ENCODE assay signal across 8 cellular contexts in the genomic region with DNA sequence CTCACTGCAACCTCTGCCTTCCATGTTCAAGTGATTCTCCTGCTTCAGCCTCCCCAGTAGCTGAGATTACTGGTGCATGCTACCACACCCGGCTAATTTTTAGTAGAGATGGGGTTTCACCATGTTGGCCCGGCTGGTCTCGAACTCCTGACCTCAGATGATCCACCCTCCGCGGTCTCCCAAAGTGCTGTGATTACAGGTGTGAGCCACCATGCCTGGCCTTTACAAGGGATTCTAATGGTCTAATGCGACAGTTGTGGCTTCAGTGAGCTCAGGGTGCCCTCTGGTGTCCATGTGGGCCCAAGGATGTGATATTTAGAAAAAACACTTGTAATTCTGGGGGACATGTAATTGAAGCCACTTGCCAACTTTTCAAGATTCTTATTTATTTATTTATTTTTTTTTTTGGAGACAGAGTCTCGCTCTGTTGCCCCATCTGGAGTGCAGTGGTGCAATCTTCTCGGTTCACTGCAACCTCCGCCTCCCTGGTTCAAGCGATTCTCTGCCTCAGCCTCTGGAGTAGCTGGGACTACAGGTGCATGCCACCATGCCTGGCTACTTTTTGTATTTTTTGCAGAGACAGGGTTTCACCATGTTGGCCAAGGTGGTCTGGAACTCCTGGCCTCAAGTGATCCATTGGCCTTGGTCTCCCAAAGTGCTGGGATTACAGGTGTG. TPM values are rescaled to one million over a fixed set of nuclear protein-coding genes. Genes with fewer than 3 reads are reported as not detected.
DNase-seq lines count a peak whose midpoint lies in the region; ATAC-seq and TF ChIP-seq lines count a peak whose summit lies in the region.
"Not testable (repeated sequence)": the region's sequence is repeated elsewhere in the genome, so short reads cannot be mapped to it uniquely, and the experiment has no call there.

No MANE protein-coding gene starts in this region.

- H3K4me1 Mint-ChIP-seq in activated T-helper 1 cell treated with anti-CD3 and anti-CD28 coated beads, Interleukin-12 subunit alpha, Interleukin-12 subunit beta, Interleukin-2, Interleukin-4 antibody, amounts not matched to agents 30 ng/mL and 10 ng/mL and 1 ng/mL, durations not matched to agents 14 hours and 24 hours and 36 hours (ENCODE audit: low read depth), result peaks cover 18% of the 10 kb centered on the region

- not testable (repeated sequence) for H3K4me3 Mint-ChIP-seq in activated T-helper 1 cell treated with anti-CD3 and anti-CD28 coated beads, Interleukin-12 subunit alpha, Interleukin-12 subunit beta, Interleukin-2, Interleukin-4 antibody, amounts not matched to agents 30 ng/mL and 10 ng/mL and 1 ng/mL, durations not matched to agents 14 hours and 24 hours and 36 hours

- not testable (repeated sequence) for H3K27ac Mint-ChIP-seq in activated T-helper 1 cell treated with anti-CD3 and anti-CD28 coated beads, Interleukin-12 subunit alpha, Interleukin-12 subunit beta, Interleukin-2, Interleukin-4 antibody, amounts not matched to agents 30 ng/mL and 10 ng/mL and 1 ng/mL, durations not matched to agents 14 hours and 24 hours and 36 hours

- intact Hi-C loops in activated T-helper 1 cell treated with anti-CD3 and anti-CD28 coated beads, Interleukin-12 subunit alpha, Interleukin-12 subunit beta, Interleukin-2, Interleukin-4 antibody, amounts not matched to agents 30 ng/mL and 10 ng/mL and 1 ng/mL, durations not matched to agents 14 hours and 24 hours and 36 hours (cut with micrococcal nuclease), result loop anchor here (1.0 to 10.0 kb wide), 2 partner anchors 55 to 478 kb away; partner anchors contain the start of gene MDC1
- intact Hi-C loops in lower lobe of right lung (cut with DNase I), result loop anchor here (5.0 to 10.0 kb wide), 2 partner anchors 55 to 172 kb away; partner anchors contain the start of gene PSORS1C2

- TF ChIP-seq CTCF in BJ (IDR thresholded peaks at IDR 0.05; ENCODE audit: insufficient read depth, low read depth, low read length), result peak; percentile 69
- peak; percentile 76 for TF ChIP-seq CTCF in epithelial cell of proximal tubule (conservative IDR thresholded peaks at IDR 0.05; ENCODE audit: low read depth, low read length)
- TF ChIP-seq CTCF in lower lobe of right lung (IDR thresholded peaks at IDR 0.05), result peak; percentile 61

- peaks cover 16% of the 10 kb centered on the region for H3K4me1 ChIP-seq in lower lobe of right lung

- H3K4me3 ChIP-seq in BJ (ENCODE audit: low read depth, low read length); H7 (ENCODE audit: insufficient read depth, low read depth, low read length); epithelial cell of proximal tubule (ENCODE audit: low read depth, low read length); lower lobe of right lung: not testable (repeated sequence)

- CTCF ChIA-PET in BJ (lab: Yijun Ruan, JAX), result interaction anchor here (0.6 to 14.8 kb wide), 23 partner anchors 9 to 277 kb away, joined by 3 to 201 read pairs (median 4); partner anchors contain the start of gene PSORS1C2

- ATAC-seq in SK-N-SH treated with all-trans-retinoic acid at 6 μM for 48 hours, result peak; percentile 51
- peak; percentile 54 to 55 for ATAC-seq in lower lobe of right lung

- H3K9me3 Mint-ChIP-seq in activated T-helper 1 cell treated with anti-CD3 and anti-CD28 coated beads, Interleukin-12 subunit alpha, Interleukin-12 subunit beta, Interleukin-2, Interleukin-4 antibody, amounts not matched to agents 30 ng/mL and 10 ng/mL and 1 ng/mL, durations not matched to agents 14 hours and 24 hours and 36 hours, result not testable (repeated sequence)

- POLR2A ChIA-PET in BJ (lab: Charles Lee), result interaction anchor here (0.6 kb wide), 1 partner anchor 560 kb away, joined by 6 read pairs; no protein-coding TSS in a partner anchor

- H3K27ac ChIP-seq in lower lobe of right lung, result not testable (repeated sequence)

- H3K36me3 ChIP-seq in BJ (ENCODE audit: control insufficient read depth, insufficient read depth, low read length); H7 (replicated peaks; ENCODE audit: control insufficient read depth, insufficient read depth, low read length); lower lobe of right lung: not testable (repeated sequence)

- not testable (repeated sequence) for H3K27me3 ChIP-seq in BJ (ENCODE audit: control insufficient read depth, insufficient read depth, low read length); H7 (ENCODE audit: control insufficient read depth, insufficient read depth, low read length); lower lobe of right lung (ENCODE audit: low read depth)

- DNase-seq in BJ (ENCODE audit: low read depth), result peak; percentile 17
- peak; percentile 77 for DNase-seq in H7
- peak; percentile 4 for DNase-seq in NCI-H2107 (lab: John Stamatoyannopoulos, UW)
- peak; percentile 41 for DNase-seq in activated T-helper 1 cell treated with anti-CD3 and anti-CD28 coated beads, Interleukin-12 subunit alpha, Interleukin-12 subunit beta, Interleukin-2, Interleukin-4 antibody, amounts not matched to agents 30 ng/mL and 10 ng/mL and 1 ng/mL, durations not matched to agents 14 hours and 24 hours and 36 hours (ENCODE audit: low spot score)
- not testable (repeated sequence) for DNase-seq in epithelial cell of proximal tubule (ENCODE audit: low read depth)
- peak; percentile 66 for DNase-seq in lower lobe of right lung
- peak; percentile 40 to 53 for DNase-seq in stimulated activated CD4-positive, alpha-beta T cell treated with anti-CD3 and anti-CD28 coated beads, Interleukin-2, amount 100 ng/mL, for 48 hours

- H3K36me3 Mint-ChIP-seq in activated T-helper 1 cell treated with anti-CD3 and anti-CD28 coated beads, Interleukin-12 subunit alpha, Interleukin-12 subunit beta, Interleukin-2, Interleukin-4 antibody, amounts not matched to agents 30 ng/mL and 10 ng/mL and 1 ng/mL, durations not matched to agents 14 hours and 24 hours and 36 hours (ENCODE audit: low read depth), result not testable (repeated sequence)

- not testable (repeated sequence) for H3K27me3 Mint-ChIP-seq in activated T-helper 1 cell treated with anti-CD3 and anti-CD28 coated beads, Interleukin-12 subunit alpha, Interleukin-12 subunit beta, Interleukin-2, Interleukin-4 antibody, amounts not matched to agents 30 ng/mL and 10 ng/mL and 1 ng/mL, durations not matched to agents 14 hours and 24 hours and 36 hours (ENCODE audit: insufficient read depth)

- not testable (repeated sequence) for H3K9me3 ChIP-seq in lower lobe of right lung

RNA-seq across cellular contexts. Expression of gene POU5F1, which starts 22.1 kb away (rescaled TPM):
- polyA plus RNA-seq in BJ (2011; rRNA removed), result 0.11 and 0.22 TPM in 2 replicates
- polyA minus RNA-seq in BJ (2011; rRNA and poly(A)+ RNA removed), result not detected in 2 replicates
- total RNA-seq in H7 (2014; rRNA removed; shearing (Covaris generic)), result 4,433 and 5,140 TPM in 2 replicates
- total RNA-seq in activated T-helper 1 cell treated with anti-CD3 and anti-CD28 coated beads, Interleukin-12 subunit alpha, Interleukin-12 subunit beta, Interleukin-2, Interleukin-4 antibody, amounts not matched to agents 30 ng/mL and 10 ng/mL and 1 ng/mL, durations not matched to agents 14 hours and 24 hours and 36 hours, result not detected in 2 replicates
- total RNA-seq in epithelial cell of proximal tubule, result 2.1 and 5.1 TPM in 2 replicates
- 5.0 TPM for total RNA-seq in lower lobe of right lung

RNA-seq across cellular contexts. Expression of gene TCF19, which starts 34.2 kb away (rescaled TPM):
- polyA plus RNA-seq in BJ (2011; rRNA removed), result 8.5 and 10.4 TPM in 2 replicates
- 5.1 and 7.3 TPM in 2 replicates for polyA minus RNA-seq in BJ (2011; rRNA and poly(A)+ RNA removed)
- 26.8 and 34.3 TPM in 2 replicates for total RNA-seq in H7 (2014; rRNA removed; shearing (Covaris generic))
- total RNA-seq in activated T-helper 1 cell treated with anti-CD3 and anti-CD28 coated beads, Interleukin-12 subunit alpha, Interleukin-12 subunit beta, Interleukin-2, Interleukin-4 antibody, amounts not matched to agents 30 ng/mL and 10 ng/mL and 1 ng/mL, durations not matched to agents 14 hours and 24 hours and 36 hours, result 75.9 and 78.4 TPM in 2 replicates
- total RNA-seq in epithelial cell of proximal tubule (34.1 and 47.5 TPM in 2 replicates), lower lobe of right lung (6.2 TPM)

RNA-seq across cellular contexts. Expression of gene CCHCR1, which starts 35.0 kb away (rescaled TPM):
- polyA plus RNA-seq in BJ (2011; rRNA removed), result 11.0 and 15.5 TPM in 2 replicates
- polyA minus RNA-seq in BJ (2011; rRNA and poly(A)+ RNA removed), result 7.7 and 7.9 TPM in 2 replicates
- total RNA-seq in H7 (2014; rRNA removed; shearing (Covaris generic)), result 54.0 and 74.8 TPM in 2 replicates
- total RNA-seq in activated T-helper 1 cell treated with anti-CD3 and anti-CD28 coated beads, Interleukin-12 subunit alpha, Interleukin-12 subunit beta, Interleukin-2, Interleukin-4 antibody, amounts not matched to agents 30 ng/mL and 10 ng/mL and 1 ng/mL, durations not matched to agents 14 hours and 24 hours and 36 hours, result 50.9 and 51.3 TPM in 2 replicates
- total RNA-seq in epithelial cell of proximal tubule, result 23.2 and 28.2 TPM in 2 replicates
- 16.5 TPM for total RNA-seq in lower lobe of right lung

RNA-seq across cellular contexts. Expression of gene PSORS1C2, which starts 53.7 kb away (rescaled TPM):
- not detected in 2 replicates for polyA plus RNA-seq in BJ (2011; rRNA removed)
- not detected in 2 replicates for polyA minus RNA-seq in BJ (2011; rRNA and poly(A)+ RNA removed)
- 0.07 TPM in 1 of 2 replicates, not detected in the other for total RNA-seq in H7 (2014; rRNA removed; shearing (Covaris generic))
- not detected in 2 replicates for total RNA-seq in activated T-helper 1 cell treated with anti-CD3 and anti-CD28 coated beads, Interleukin-12 subunit alpha, Interleukin-12 subunit beta, Interleukin-2, Interleukin-4 antibody, amounts not matched to agents 30 ng/mL and 10 ng/mL and 1 ng/mL, durations not matched to agents 14 hours and 24 hours and 36 hours
- total RNA-seq in epithelial cell of proximal tubule (not detected in 2 replicates), lower lobe of right lung (not detected)

Comparison
In these comparisons a context has a peak if more than half of its experiments do, and no peak if none do; other contexts are left out.
1. RNA of gene POU5F1, which starts 22.1 kb away (total RNA-seq): 4,433 to 5,140 TPM in H7; 2.1 to 5.1 TPM in epithelial cell of proximal tubule, 5.0 TPM in lower lobe of right lung (single experiment) and not detected in activated T-helper 1 cell treated with anti-CD3 and anti-CD28 coated beads, Interleukin-12 subunit alpha, Interleukin-12 subunit beta, Interleukin-2, Interleukin-4 antibody, amounts not matched to agents 30 ng/mL and 10 ng/mL and 1 ng/mL, durations not matched to agents 14 hours and 24 hours and 36 hours; every median in the first group is over 100 times any median in the second.
2. Peak in every context shown above with its lines, with median percentiles within 50 percentile points of each other: CTCF ChIP-seq.